ENCODE assay signal across 21 cellular contexts in the genomic region with DNA sequence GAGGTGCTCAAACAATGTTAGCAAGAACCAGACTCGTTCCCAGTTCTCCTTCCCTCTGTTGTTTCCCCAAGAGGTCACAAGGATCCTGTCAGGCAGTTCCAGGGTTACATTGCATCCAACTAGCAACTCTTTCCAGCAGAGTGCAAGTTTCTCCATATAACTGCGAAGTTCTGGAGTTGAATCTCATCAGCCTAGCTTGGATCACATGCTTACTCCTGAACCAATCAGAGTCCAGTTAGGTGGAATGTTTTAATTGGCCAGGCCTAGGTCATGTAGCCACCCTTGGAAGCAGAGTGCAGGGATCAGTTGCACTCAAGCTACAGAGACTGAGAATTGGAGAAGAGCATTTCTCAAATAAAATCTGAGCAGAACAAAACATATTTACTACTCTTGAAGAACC. TPM values are rescaled to one million over a fixed set of nuclear protein-coding genes. Genes with fewer than 3 reads are reported as not detected.
A peak's percentile ranks its signal among the peaks of the same experiment; 100 is the strongest.
DNase-seq lines count a peak whose midpoint lies in the region; TF ChIP-seq lines count a peak whose summit lies in the region.
"Had no signal": no experiment of that assay in that cellular context is flagged by ENCODE, and none has a peak within 500 bp of the region (broad histone marks: within the 10 kb centered on the region; RNA-seq: fewer than 3 reads in every experiment).

No MANE protein-coding gene starts in this region.

- no peak overlapping the region for H3K4me2 ChIP-seq in OCI-LY7 (ENCODE audit: low read length)
- H3K4me2 ChIP-seq: SK-N-SH had no signal

- no peaks in the 10 kb centered on the region for H3K4me1 ChIP-seq in OCI-LY7 (ENCODE audit: insufficient read depth, low read length, poor library complexity, severe bottlenecking)
- H3K4me1 ChIP-seq: Caco-2, Peyer's patch had no signal

- POLR2A ChIA-PET in HEK293T (lab: Yijun Ruan, JAX) (interaction anchor here (1.1 kb wide), 1 partner anchor 17 kb away, joined by 3 read pairs; no protein-coding TSS in a partner anchor), OCI-LY7 (lab: Charles Lee) (interaction anchor here (1.7 kb wide), 1 partner anchor 11 kb away, joined by 3 read pairs; no protein-coding TSS in a partner anchor)

- H3K9me3 ChIP-seq in OCI-LY7 (ENCODE audit: low read length), result no peaks in the 10 kb centered on the region
- H3K9me3 ChIP-seq: Caco-2, MG63, Peyer's patch, SK-N-SH had no signal

- H3K9me2 ChIP-seq in OCI-LY7 (ENCODE audit: insufficient read depth, low read length), result no peaks in the 10 kb centered on the region
- H3K9me2 ChIP-seq: SK-N-SH had no signal

- no peak for TF ChIP-seq CTCF in OCI-LY7 (conservative IDR thresholded peaks at IDR 0.05; ENCODE audit: low read length)

- CTCF ChIA-PET in HEK293T (lab: Yijun Ruan, JAX) (no interaction called here), OCI-LY7 (lab: Charles Lee; ENCODE audit: unreplicated experiment) (no interaction called here)

- H2AFZ ChIP-seq in OCI-LY7 (ENCODE audit: low read length), result peak overlapping the region; percentile 45; the same call in 1 of the 2 replicates

- no TSS peak for BruUV-seq in OCI-LY7 (replicated peaks; lab: Mats Ljungman, UMichigan)

- intact Hi-C loops in OCI-LY7 (cut with micrococcal nuclease; ENCODE audit: unreplicated experiment), result no loop called here

- H4K20me1 ChIP-seq in OCI-LY7 (ENCODE audit: insufficient read depth, low read length), result no peaks in the 10 kb centered on the region

- H3K79me2 ChIP-seq in OCI-LY7 (ENCODE audit: insufficient read depth, low read depth, low read length), result no peaks in the 10 kb centered on the region

- no peak overlapping the region for H3K4me3 ChIP-seq in OCI-LY7 (ENCODE audit: low read depth, low read length, poor library complexity, severe bottlenecking)
- H3K4me3 ChIP-seq: MG63, Peyer's patch had no signal

- H3K36me3 ChIP-seq in OCI-LY7 (ENCODE audit: insufficient read depth, low read length), result no peaks in the 10 kb centered on the region
- H3K36me3 ChIP-seq: MG63, Peyer's patch had no signal

- DNase-seq in HEK293T (ENCODE audit: extremely low spot score) (peak; percentile 42), OCI-LY7 (ENCODE audit: low spot score) (no peak), iPS-NIHi11 (ENCODE audit: low spot score) (peak; percentile 33), activated gamma-delta T cell (lab: John Stamatoyannopoulos, UW) (no peak), putamen (ENCODE audit: low spot score) (no peak), kidney glomerular epithelial cell (lab: John Stamatoyannopoulos, UW) (no peak)
- DNase-seq: ACHN; AML-193; Caco-2; CD4-positive, CD25-positive, alpha-beta regulatory T cell; DMS53; HCEC 1CT; KG1; MG63; NCI-H1092 treated with DMSO at 0.1 percent for 48 hours; NCI-H510A treated with DMSO at 0.1 percent for 48 hours; NCI-H82; Peyer's patch; SK-N-SH; T-cell had no signal

- no peak overlapping the region for H3K27ac ChIP-seq in OCI-LY7 (ENCODE audit: low read depth, low read length, poor library complexity, severe bottlenecking)
- H3K27ac ChIP-seq: Peyer's patch had no signal

TF ChIP-seq in HEK293T, 16 proteins besides CTCF, POLR2A, EP300 and RAD21:
- TF ChIP-seq LEF1 (IDR thresholded peaks at IDR 0.05; ENCODE audit: borderline replicate concordance) (no peak), CTBP1 (IDR thresholded peaks at IDR 0.05; ENCODE audit: borderline replicate concordance) (no peak), NFRKB (IDR thresholded peaks at IDR 0.05) (no peak), HDGF (IDR thresholded peaks at IDR 0.05; ENCODE audit: borderline replicate concordance) (no peak), TARDBP (IDR thresholded peaks at IDR 0.05) (no peak), ZNF384 (IDR thresholded peaks at IDR 0.05) (no peak), SP1 (IDR thresholded peaks at IDR 0.05) (no peak), ARNT (IDR thresholded peaks at IDR 0.05) (no peak), FOXK2 (IDR thresholded peaks at IDR 0.05) (no peak)

RNA-seq across cellular contexts. Expression of gene PIK3R3, which starts 15.9 kb away (rescaled TPM):
- total RNA-seq in OCI-LY7 (2014; rRNA removed; shearing (Covaris generic)), result 12.7 and 16.2 TPM in 2 replicates
- total RNA-seq in OCI-LY7 (2022), result 25.8 and 27.0 TPM in 2 replicates

RNA-seq across cellular contexts. Expression of gene TSPAN1, which starts 26.6 kb away (rescaled TPM):
- not detected in 2 replicates for total RNA-seq in OCI-LY7 (2014; rRNA removed; shearing (Covaris generic))
- not detected in 2 replicates for total RNA-seq in OCI-LY7 (2022)
- total RNA-seq: CD4-positive, CD25-positive, alpha-beta regulatory T cell had no signal

RNA-seq across cellular contexts. Expression of gene P3R3URF, which starts 28.0 kb away (rescaled TPM):
- not detected in 2 replicates for total RNA-seq in OCI-LY7 (2014; rRNA removed; shearing (Covaris generic))
- not detected in 2 replicates for total RNA-seq in OCI-LY7 (2022)
- total RNA-seq: Caco-2; CD4-positive, CD25-positive, alpha-beta regulatory T cell; Peyer's patch; Right ventricle myocardium inferior; T-cell had no signal

RNA-seq across cellular contexts. Expression of gene POMGNT1, which starts 49.9 kb away (rescaled TPM):
- total RNA-seq in OCI-LY7 (2014; rRNA removed; shearing (Covaris generic)), result 26.8 and 37.3 TPM in 2 replicates
- total RNA-seq in OCI-LY7 (2022), result 30.8 and 33.7 TPM in 2 replicates

RNA-seq across cellular contexts. Expression of gene LURAP1, which starts 54.8 kb away (rescaled TPM):
- 0.25 and 0.51 TPM in 2 replicates for total RNA-seq in OCI-LY7 (2014; rRNA removed; shearing (Covaris generic))
- 0.17 and 0.20 TPM in 2 replicates for total RNA-seq in OCI-LY7 (2022)
- total RNA-seq: Caco-2; CD4-positive, CD25-positive, alpha-beta regulatory T cell had no signal

Comparison
In these comparisons a context has a peak if more than half of its experiments do, and no peak if none do; other contexts are left out.
1. DNase-seq: peak in HEK293T (single experiment) and iPS-NIHi11 (single experiment); none in OCI-LY7 (single experiment), activated gamma-delta T cell (single experiment), putamen (single experiment) and kidney glomerular epithelial cell (single experiment).